16 cellular contexts compared by ENCODE assay signal in genomic region chr5:4212981-4213819, GRCh38.
"Had no signal": no experiment of that assay in that cellular context is flagged by ENCODE, and none has a peak within 500 bp of the region (broad histone marks: within the 10 kb centered on the region; RNA-seq: fewer than 3 reads in every experiment).

No MANE protein-coding gene starts in this region.

- FAIRE-seq: frontal cortex, kidney, urothelium cell line had no signal

- DNase-seq: activated CD4-positive, alpha-beta T cell treated with anti-CD3 and anti-CD28 coated beads for 48 hours; activated CD8-positive, alpha-beta memory T cell treated with anti-CD3 and anti-CD28 coated beads, Interleukin-2, amount 50 U/mL, for 48 hours; activated naive CD8-positive, alpha-beta T cell treated with anti-CD3 and anti-CD28 coated beads for 36 hours; amygdala; effector CD8-positive, alpha-beta T cell; heart left ventricle; kidney; left ventricle myocardium inferior; naive thymus-derived CD8-positive, alpha-beta T cell; occipital lobe; stimulated activated CD4-positive, alpha-beta T cell treated with anti-CD3 and anti-CD28 coated beads, Interleukin-2, amount 100 ng/mL, for 48 hours; stimulated activated naive B cell treated with anti-CD40 and anti-IgM and Interleukin-4, amounts not matched to agents 10 μg/mL and 1 μg/mL and 100 μg/mL, for 72 hours; thyroid gland had no signal

- H3K27me3 ChIP-seq: thyroid gland had no signal

- H3K27ac ChIP-seq: coronary artery, heart left ventricle, left ventricle myocardium inferior, thyroid gland had no signal

- H3K36me3 ChIP-seq: heart left ventricle, left ventricle myocardium inferior, thyroid gland had no signal

- H3K4me3 ChIP-seq: coronary artery, heart left ventricle, left ventricle myocardium inferior, thyroid gland had no signal

- H3K9me3 ChIP-seq: heart left ventricle, left ventricle myocardium inferior, thyroid gland had no signal

- ATAC-seq: heart left ventricle; naive thymus-derived CD8-positive, alpha-beta T cell; stimulated activated naive B cell treated with anti-CD40 and anti-IgM and Interleukin-4, amounts not matched to agents 10 μg/mL and 1 μg/mL and 100 μg/mL, for 72 hours had no signal

- H3K4me1 ChIP-seq: heart left ventricle, left ventricle myocardium inferior, thyroid gland had no signal
